In the genomic region with DNA sequence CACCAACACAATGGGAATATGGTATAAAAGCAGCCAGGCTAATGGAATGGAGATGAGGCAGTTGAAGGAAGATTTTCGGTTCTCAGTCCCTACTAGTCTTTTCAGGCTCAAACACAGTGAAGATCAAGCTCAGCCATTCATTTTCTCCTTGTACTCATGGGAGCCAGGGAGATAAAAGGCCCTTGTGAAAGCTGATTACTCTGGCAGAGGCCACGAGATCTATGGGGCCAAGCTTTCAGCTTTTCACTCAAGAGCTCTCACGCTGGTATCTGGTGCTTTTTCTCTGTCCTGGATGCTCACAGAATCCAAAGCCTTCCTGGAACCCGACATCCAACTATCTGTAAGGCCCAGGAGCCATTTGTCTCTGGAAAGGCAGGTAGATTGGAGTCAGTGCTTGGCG, we compare ENCODE assay signal across 21 cellular contexts. TPM values are rescaled to one million over a fixed set of nuclear protein-coding genes. Genes with fewer than 3 reads are reported as not detected.
DNase-seq lines count a peak whose midpoint lies in the region; ATAC-seq and FAIRE-seq lines count a peak whose summit lies in the region.
"Had no signal": no experiment of that assay in that cellular context is flagged by ENCODE, and none has a peak within 500 bp of the region (broad histone marks: within the 10 kb centered on the region; RNA-seq: fewer than 3 reads in every experiment).

No MANE protein-coding gene starts in this region.

- no peak overlapping the region for H3K4me3 Mint-ChIP-seq in stimulated activated naive CD8-positive, alpha-beta T cell treated with anti-CD3 and anti-CD28 coated beads, Interleukin-15, amount 100 ng/mL, for 72 hours
- H3K4me3 Mint-ChIP-seq: CD8-positive, alpha-beta T cell; HFFc6 had no signal

- no peak overlapping the region for H3K27ac Mint-ChIP-seq in stimulated activated naive CD8-positive, alpha-beta T cell treated with anti-CD3 and anti-CD28 coated beads, Interleukin-15, amount 100 ng/mL, for 72 hours
- H3K27ac Mint-ChIP-seq: CD8-positive, alpha-beta T cell; HFFc6 had no signal

- no peak for FAIRE-seq in GM19239 (lab: Jason Lieb, UNC)
- FAIRE-seq: A204.1, GM12891, H54, K562 had no signal

- H3K27me3 Mint-ChIP-seq in stimulated activated naive CD8-positive, alpha-beta T cell treated with anti-CD3 and anti-CD28 coated beads, Interleukin-15, amount 100 ng/mL, for 72 hours = no peaks in the 10 kb centered on the region

- no peaks in the 10 kb centered on the region for H3K4me1 Mint-ChIP-seq in stimulated activated naive CD8-positive, alpha-beta T cell treated with anti-CD3 and anti-CD28 coated beads, Interleukin-15, amount 100 ng/mL, for 72 hours

- intact Hi-C loops in head of caudate nucleus (cut with DNase I) = no loop called here

- ATAC-seq in GM19328 (IDR thresholded peaks at IDR 0.05; ENCODE audit: unreplicated experiment) = no peak
- ATAC-seq in stimulated activated naive CD8-positive, alpha-beta T cell treated with anti-CD3 and anti-CD28 coated beads, Interleukin-15, amount 100 ng/mL, for 72 hours = no peak
- ATAC-seq: CD8-positive, alpha-beta T cell; K562 had no signal

- no peaks in the 10 kb centered on the region for H3K9me3 Mint-ChIP-seq in stimulated activated naive CD8-positive, alpha-beta T cell treated with anti-CD3 and anti-CD28 coated beads, Interleukin-15, amount 100 ng/mL, for 72 hours
- H3K9me3 Mint-ChIP-seq: CD8-positive, alpha-beta T cell; HFFc6 had no signal

- in situ Hi-C loops in SK-MEL-5 (cut with HindIII; ENCODE audit: low pct_unique_long_range_greater_than_20kb, low sequenced_read_pairs) = no loop called here

- DNase-seq in Ammon's horn (ENCODE audit: low spot score) = peak; percentile 60
- DNase-seq in SK-MEL-5 (ENCODE audit: low read depth, low spot score) = peak; percentile 91
- DNase-seq in head of caudate nucleus = peak in 24 of 42 donors; percentile 21 to 68 (median 38)
- peak; percentile 88 for DNase-seq in pons (ENCODE audit: low spot score)
- no peak for DNase-seq in GM19239 (ENCODE audit: insufficient read length, low spot score)
- no peak for DNase-seq in stimulated activated naive CD8-positive, alpha-beta T cell treated with anti-CD3 and anti-CD28 coated beads, Interleukin-15, amount 100 ng/mL, for 72 hours
- no peak for DNase-seq in HCEC 1CT
- DNase-seq: CD8-positive, alpha-beta T cell; HFFc6; NCI-H1092 treated with DMSO at 0.1 percent for 48 hours; NCI-H146; NCI-H2029 treated with DMSO at 0.1 percent for 48 hours; NCI-H510A; NCI-H774; OCI-M1; SIG-M5 had no signal

RNA-seq across cellular contexts. Expression of gene FAN1, which starts 14.5 kb away (rescaled TPM):
- 13.5 and 13.8 TPM in 2 replicates for total RNA-seq in SK-MEL-5 (2014; rRNA removed; shearing (Covaris generic))
- 5.5 and 8.1 TPM in 2 replicates for polyA plus RNA-seq in SK-MEL-5 (2015; cell fraction: cytosol; rRNA removed)
- polyA plus RNA-seq in SK-MEL-5 (2015; cell fraction: nucleus; rRNA removed) = 176 and 192 TPM in 2 replicates

Comparison
In these comparisons a context has a peak if more than half of its experiments do, and no peak if none do; other contexts are left out.
1. DNase-seq: peak in Ammon's horn (single experiment), SK-MEL-5 (single experiment), head of caudate nucleus (24 of 42) and pons (single experiment); none in GM19239 (single experiment), stimulated activated naive CD8-positive, alpha-beta T cell treated with anti-CD3 and anti-CD28 coated beads, Interleukin-15, amount 100 ng/mL, for 72 hours (0 of 2) and HCEC 1CT (single experiment).